ENCODE assay signal across 11 cellular contexts in the genomic region with DNA sequence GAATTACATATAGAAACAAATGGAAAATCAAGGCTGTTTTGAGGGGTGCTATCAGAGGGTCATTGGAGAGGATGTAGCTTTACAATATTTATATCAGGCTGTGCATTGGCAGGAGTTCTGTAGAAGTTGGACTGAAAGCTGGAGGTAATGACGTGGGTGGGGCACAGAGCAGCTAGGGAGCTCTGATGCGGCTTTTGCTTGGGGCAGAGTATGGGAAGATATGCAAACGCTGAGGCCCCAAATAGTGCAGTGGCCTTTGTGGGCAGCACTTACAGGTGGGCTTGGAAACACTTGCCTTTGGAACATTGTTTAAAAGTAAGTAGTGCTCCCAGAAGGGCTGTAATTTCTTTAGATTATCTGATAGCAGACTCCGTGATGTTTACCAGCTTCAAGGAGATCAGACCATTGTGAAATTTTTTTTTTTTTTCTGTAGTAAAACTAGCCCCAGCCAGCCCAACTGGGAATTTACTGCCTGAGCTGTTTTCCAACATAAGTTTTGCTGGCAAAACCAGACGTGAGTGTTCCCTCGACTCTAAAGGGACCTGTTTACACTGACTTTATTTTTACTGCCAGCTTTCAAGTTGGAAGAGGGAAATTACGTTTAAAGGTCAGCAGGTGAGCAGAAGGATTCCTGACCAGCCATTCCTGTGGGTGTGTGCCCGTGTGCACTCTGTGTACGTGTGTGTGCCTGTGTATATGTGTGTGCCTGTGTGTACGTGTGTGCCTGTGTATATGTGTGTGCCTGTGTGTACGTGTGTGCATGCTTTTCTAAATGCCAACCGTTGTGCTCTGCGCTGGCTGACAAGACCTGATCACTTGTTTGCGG. TPM values are rescaled to one million over a fixed set of nuclear protein-coding genes. Genes with fewer than 3 reads are reported as not detected.
A peak's percentile ranks its signal among the peaks of the same experiment; 100 is the strongest.
DNase-seq lines count a peak whose midpoint lies in the region; ATAC-seq lines count a peak whose summit lies in the region.
"Had no signal": no experiment of that assay in that cellular context is flagged by ENCODE, and none has a peak within 500 bp of the region (broad histone marks: within the 10 kb centered on the region; RNA-seq: fewer than 3 reads in every experiment).

A gene (plus strand): TSS at position 204 of the 826 bp plus-strand sequence. CDS start 1,217 bp downstream, outside the sequence.

- no peaks in the 10 kb centered on the region for H3K9me3 ChIP-seq in endocrine pancreas (ENCODE audit: control insufficient read depth, low read length)

- peak within 1 kb of the TSS; percentile 54 for H3K4me3 ChIP-seq in endocrine pancreas (ENCODE audit: control insufficient read depth, insufficient read depth, low read length)

- peaks cover 9% of the 10 kb centered on the region in 2 donors for H3K4me1 Mint-ChIP-seq in stimulated activated naive B cell treated with anti-CD40 and anti-IgM and Interleukin-4, amounts not matched to agents 10 μg/mL and 1 μg/mL and 100 μg/mL, for 72 hours

- no peak within 1 kb of the TSS for H3K9ac ChIP-seq in endocrine pancreas (ENCODE audit: control insufficient read depth, insufficient read depth, low read length)

- DNase-seq in stimulated activated naive B cell treated with anti-CD40 and anti-IgM and Interleukin-4, amounts not matched to agents 10 μg/mL and 1 μg/mL and 100 μg/mL, for 72 hours: no peak
- DNase-seq in stimulated activated CD4-positive, alpha-beta T cell treated with anti-CD3 and anti-CD28 coated beads, Interleukin-2, amount 100 ng/mL, for 24 hours: no peak
- DNase-seq in activated effector memory CD4-positive, alpha-beta T cell treated with Interleukin-2 at 50 U/mL for 16 hours: no peak
- DNase-seq in occipital lobe (lab: John Stamatoyannopoulos, UW) (no peak), T-helper 1 cell (no peak)
- DNase-seq: activated B cell treated with CpG ODN at 0.5 μM for 24 hours, cortex of kidney, NCI-H1092 had no signal

- no peak within 1 kb of the TSS for H3K4me3 Mint-ChIP-seq in stimulated activated naive B cell treated with anti-CD40 and anti-IgM and Interleukin-4, amounts not matched to agents 10 μg/mL and 1 μg/mL and 100 μg/mL, for 72 hours
- H3K4me3 Mint-ChIP-seq: activated B cell treated with CpG ODN at 0.5 μM for 24 hours had no signal

- no peaks in the 10 kb centered on the region for H3K4me1 ChIP-seq in endocrine pancreas (ENCODE audit: control insufficient read depth, insufficient read depth, low read length)

- peaks cover 0 to 15% of the 10 kb centered on the region in 2 donors for H3K27me3 Mint-ChIP-seq in stimulated activated naive B cell treated with anti-CD40 and anti-IgM and Interleukin-4, amounts not matched to agents 10 μg/mL and 1 μg/mL and 100 μg/mL, for 72 hours

- peak within 1 kb of the TSS; percentile 25 for H3K27ac Mint-ChIP-seq in stimulated activated naive B cell treated with anti-CD40 and anti-IgM and Interleukin-4, amounts not matched to agents 10 μg/mL and 1 μg/mL and 100 μg/mL, for 72 hours
- H3K27ac Mint-ChIP-seq: activated B cell treated with CpG ODN at 0.5 μM for 24 hours had no signal

- no peaks in the 10 kb centered on the region for H3K9me3 Mint-ChIP-seq in stimulated activated naive B cell treated with anti-CD40 and anti-IgM and Interleukin-4, amounts not matched to agents 10 μg/mL and 1 μg/mL and 100 μg/mL, for 72 hours
- H3K9me3 Mint-ChIP-seq: activated B cell treated with CpG ODN at 0.5 μM for 24 hours had no signal

- H3K36me3 Mint-ChIP-seq in stimulated activated naive B cell treated with anti-CD40 and anti-IgM and Interleukin-4, amounts not matched to agents 10 μg/mL and 1 μg/mL and 100 μg/mL, for 72 hours: no peaks in the 10 kb centered on the region

- ATAC-seq in GM19372 (IDR thresholded peaks at IDR 0.05; ENCODE audit: low read depth, unreplicated experiment) (peak; percentile 54), HG03039 (IDR thresholded peaks at IDR 0.05; ENCODE audit: unreplicated experiment) (peak; percentile 52)
- ATAC-seq in stimulated activated naive B cell treated with anti-CD40 and anti-IgM and Interleukin-4, amounts not matched to agents 10 μg/mL and 1 μg/mL and 100 μg/mL, for 72 hours (replicated peaks): peak; percentile 39 to 52

- no peaks in the 10 kb centered on the region for H3K27me3 ChIP-seq in endocrine pancreas (ENCODE audit: control insufficient read depth, insufficient read depth, low read length)

- no peaks in the 10 kb centered on the region for H3K36me3 ChIP-seq in endocrine pancreas (ENCODE audit: control insufficient read depth, insufficient read depth, low read length)

RNA-seq across cellular contexts. Expression of the gene that starts here (rescaled TPM):
- total RNA-seq in occipital lobe: 0.31 TPM
- total RNA-seq: activated B cell treated with CpG ODN at 0.5 μM for 24 hours had no signal
